ENCODE assay signal across 14 cellular contexts in genomic region chr11:106950067-106950491, GRCh38.
DNase-seq lines count a peak whose midpoint lies in the region; ATAC-seq lines count a peak whose summit lies in the region.
"Had no signal": no experiment of that assay in that cellular context is flagged by ENCODE, and none has a peak within 500 bp of the region (broad histone marks: within the 10 kb centered on the region; RNA-seq: fewer than 3 reads in every experiment).

No MANE protein-coding gene starts in this region.

- DNase-seq in COR-L47 (lab: John Stamatoyannopoulos, UW) = peak; percentile 82
- peak; percentile 78 for DNase-seq in NCI-H1417 treated with DMSO at 0.1 percent for 48 hours (lab: John Stamatoyannopoulos, UW)
- peak; percentile 91 for DNase-seq in NCI-H748 (lab: John Stamatoyannopoulos, UW; ENCODE audit: unreplicated experiment)
- DNase-seq in epithelial cell of prostate (ENCODE audit: low read depth, low spot score) = peak; percentile 64
- DNase-seq in foreskin melanocyte = no peak
- no peak for DNase-seq in activated CD8-positive, alpha-beta memory T cell treated with anti-CD3 and anti-CD28 coated beads, Interleukin-2, amount 50 U/mL, for 48 hours
- DNase-seq in A172 (ENCODE audit: low spot score) = no peak
- DNase-seq: activated CD4-positive, alpha-beta T cell treated with anti-CD3 and anti-CD28 coated beads, Interleukin-2, amount 10 ng/mL, durations not matched to agents 7 days and 5 days; activated effector memory CD4-positive, alpha-beta T cell treated with Interleukin-2 at 50 U/mL for 16 hours; effector memory CD4-positive, alpha-beta T cell; kidney glomerular epithelial cell; NCI-H1436 treated with DMSO at 0.1 percent for 48 hours; transverse colon had no signal

- no peak for ATAC-seq in HG03432 (IDR thresholded peaks at IDR 0.05; ENCODE audit: unreplicated experiment)

- H3K27ac ChIP-seq in epithelial cell of prostate = no peak overlapping the region
- H3K27ac ChIP-seq: transverse colon had no signal

Comparison
In these comparisons a context has a peak if more than half of its experiments do, and no peak if none do; other contexts are left out.
1. DNase-seq: peak in COR-L47 (single experiment), NCI-H1417 treated with DMSO at 0.1 percent for 48 hours (single experiment), NCI-H748 (single experiment) and epithelial cell of prostate (single experiment); none in foreskin melanocyte (single experiment), activated CD8-positive, alpha-beta memory T cell treated with anti-CD3 and anti-CD28 coated beads, Interleukin-2, amount 50 U/mL, for 48 hours (single experiment) and A172 (single experiment).